ENCODE assay signal across 1 cellular context in genomic region chr19:49554701-49555181, GRCh38.
TF ChIP-seq lines count a peak whose summit lies in the region.

No MANE protein-coding gene starts in this region.

TF ChIP-seq in WTC11, 78 proteins besides CTCF, POLR2A, EP300 and RAD21 (continued from another document):
- TF ChIP-seq ZNF512 (CRISPR knock-in tag; IDR thresholded peaks at IDR 0.05; ENCODE audit: borderline replicate concordance) = no peak
- TF ChIP-seq SMAD4 (CRISPR knock-in tag; IDR thresholded peaks at IDR 0.05) = no peak
- TF ChIP-seq TEAD4 (CRISPR knock-in tag; IDR thresholded peaks at IDR 0.05) = no peak
- TF ChIP-seq JAZF1 (CRISPR knock-in tag; IDR thresholded peaks at IDR 0.05) = no peak
- no peak for TF ChIP-seq FOXK1 (CRISPR knock-in tag; IDR thresholded peaks at IDR 0.05)
- no peak for TF ChIP-seq PRRX2 (CRISPR knock-in tag; IDR thresholded peaks at IDR 0.05)
- no peak for TF ChIP-seq NFATC4 (CRISPR knock-in tag; IDR thresholded peaks at IDR 0.05)
- TF ChIP-seq ATF1 (CRISPR knock-in tag; IDR thresholded peaks at IDR 0.05) = no peak
